Comparison of ENCODE assay signal across 1 cellular context in genomic region chr12:113965951-113966797, GRCh38.
TF ChIP-seq lines count a peak whose summit lies in the region.

A gene with protein sequence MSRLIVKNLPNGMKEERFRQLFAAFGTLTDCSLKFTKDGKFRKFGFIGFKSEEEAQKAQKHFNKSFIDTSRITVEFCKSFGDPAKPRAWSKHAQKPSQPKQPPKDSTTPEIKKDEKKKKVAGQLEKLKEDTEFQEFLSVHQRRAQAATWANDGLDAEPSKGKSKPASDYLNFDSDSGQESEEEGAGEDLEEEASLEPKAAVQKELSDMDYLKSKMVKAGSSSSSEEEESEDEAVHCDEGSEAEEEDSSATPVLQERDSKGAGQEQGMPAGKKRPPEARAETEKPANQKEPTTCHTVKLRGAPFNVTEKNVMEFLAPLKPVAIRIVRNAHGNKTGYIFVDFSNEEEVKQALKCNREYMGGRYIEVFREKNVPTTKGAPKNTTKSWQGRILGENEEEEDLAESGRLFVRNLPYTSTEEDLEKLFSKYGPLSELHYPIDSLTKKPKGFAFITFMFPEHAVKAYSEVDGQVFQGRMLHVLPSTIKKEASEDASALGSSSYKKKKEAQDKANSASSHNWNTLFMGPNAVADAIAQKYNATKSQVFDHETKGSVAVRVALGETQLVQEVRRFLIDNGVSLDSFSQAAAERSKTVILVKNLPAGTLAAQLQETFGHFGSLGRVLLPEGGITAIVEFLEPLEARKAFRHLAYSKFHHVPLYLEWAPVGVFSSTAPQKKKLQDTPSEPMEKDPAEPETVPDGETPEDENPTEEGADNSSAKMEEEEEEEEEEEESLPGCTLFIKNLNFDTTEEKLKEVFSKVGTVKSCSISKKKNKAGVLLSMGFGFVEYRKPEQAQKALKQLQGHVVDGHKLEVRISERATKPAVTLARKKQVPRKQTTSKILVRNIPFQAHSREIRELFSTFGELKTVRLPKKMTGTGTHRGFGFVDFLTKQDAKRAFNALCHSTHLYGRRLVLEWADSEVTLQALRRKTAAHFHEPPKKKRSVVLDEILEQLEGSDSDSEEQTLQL (minus strand): TSS chr12:113966325. CDS start chr12:113966227, 98 bp downstream.

TF ChIP-seq in WTC11, 78 proteins besides CTCF, POLR2A, EP300 and RAD21 (continued from another document):
- TF ChIP-seq ZNF532 (CRISPR knock-in tag; IDR thresholded peaks at IDR 0.05; ENCODE audit: borderline replicate concordance), result no peak
- 0 out of 2 replicates have a peak, but pooled peaks have one; percentile 26 for TF ChIP-seq TEAD1 (CRISPR knock-in tag; IDR thresholded peaks at IDR 0.05)
- TF ChIP-seq, protein P1, sequence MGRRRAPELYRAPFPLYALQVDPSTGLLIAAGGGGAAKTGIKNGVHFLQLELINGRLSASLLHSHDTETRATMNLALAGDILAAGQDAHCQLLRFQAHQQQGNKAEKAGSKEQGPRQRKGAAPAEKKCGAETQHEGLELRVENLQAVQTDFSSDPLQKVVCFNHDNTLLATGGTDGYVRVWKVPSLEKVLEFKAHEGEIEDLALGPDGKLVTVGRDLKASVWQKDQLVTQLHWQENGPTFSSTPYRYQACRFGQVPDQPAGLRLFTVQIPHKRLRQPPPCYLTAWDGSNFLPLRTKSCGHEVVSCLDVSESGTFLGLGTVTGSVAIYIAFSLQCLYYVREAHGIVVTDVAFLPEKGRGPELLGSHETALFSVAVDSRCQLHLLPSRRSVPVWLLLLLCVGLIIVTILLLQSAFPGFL (CRISPR knock-in tag; IDR thresholded peaks at IDR 0.05; ENCODE audit: borderline replicate concordance), result no peak
- TF ChIP-seq CREM (CRISPR knock-in tag; IDR thresholded peaks at IDR 0.05), result 0 out of 2 replicates have a peak, but pooled peaks have one; percentile 40
- TF ChIP-seq, protein P2, sequence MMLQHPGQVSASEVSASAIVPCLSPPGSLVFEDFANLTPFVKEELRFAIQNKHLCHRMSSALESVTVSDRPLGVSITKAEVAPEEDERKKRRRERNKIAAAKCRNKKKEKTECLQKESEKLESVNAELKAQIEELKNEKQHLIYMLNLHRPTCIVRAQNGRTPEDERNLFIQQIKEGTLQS (CRISPR knock-in tag; conservative IDR thresholded peaks at IDR 0.05), result no peak
